Comparison of ENCODE assay signal across 19 cellular contexts in genomic region chr10:79003183-79004100, GRCh38.
DNase-seq lines count a peak whose midpoint lies in the region; TF ChIP-seq lines count a peak whose summit lies in the region.
"Had no signal": no experiment of that assay in that cellular context is flagged by ENCODE, and none has a peak within 500 bp of the region (broad histone marks: within the 10 kb centered on the region; RNA-seq: fewer than 3 reads in every experiment).

No MANE protein-coding gene starts in this region.

- no peak overlapping the region for H3K27ac Mint-ChIP-seq in endothelial cell (ENCODE audit: unreplicated experiment)
- H3K27ac Mint-ChIP-seq: activated CD4-positive, alpha-beta T cell treated with anti-CD3 and anti-CD28 coated beads for 36 hours; activated naive CD8-positive, alpha-beta T cell treated with anti-CD3 and anti-CD28 coated beads for 36 hours; HFFc6; T-helper 17 cell had no signal

- DNase-seq in DMS79 (lab: John Stamatoyannopoulos, UW) = peak; percentile 22
- peak; percentile 78 for DNase-seq in SK-N-DZ (ENCODE audit: low spot score)
- DNase-seq in glomerular visceral epithelial cell (ENCODE audit: extremely low spot score) = peak; percentile 44
- peak; percentile 67 for DNase-seq in myocyte (ENCODE audit: low read depth)
- no peak for DNase-seq in islet precursor cell
- DNase-seq in endothelial cell (ENCODE audit: low spot score) = no peak
- DNase-seq in posterior cingulate gyrus = no peak
- DNase-seq in activated naive CD4-positive, alpha-beta T cell treated with Interleukin-2 at 50 U/mL for 16 hours = no peak
- DNase-seq: ACHN; activated CD4-positive, alpha-beta T cell treated with anti-CD3 and anti-CD28 coated beads for 36 hours; activated naive CD8-positive, alpha-beta T cell treated with anti-CD3 and anti-CD28 coated beads for 36 hours; HFFc6; NCI-H146; NCI-H748 treated with DMSO at 0.1 percent for 48 hours; retina; RPMI8226; stimulated activated CD4-positive, alpha-beta T cell treated with anti-CD3 and anti-CD28 coated beads, Interleukin-2, amount 100 ng/mL, for 48 hours; T-helper 17 cell; tibial artery had no signal

- no peaks in the 10 kb centered on the region for H3K9me3 Mint-ChIP-seq in endothelial cell (ENCODE audit: unreplicated experiment)
- H3K9me3 Mint-ChIP-seq: activated naive CD8-positive, alpha-beta T cell treated with anti-CD3 and anti-CD28 coated beads for 36 hours; HFFc6 had no signal

- intact Hi-C loops in posterior cingulate gyrus (cut with DNase I) = no loop called here

- H3K27me3 Mint-ChIP-seq in endothelial cell (ENCODE audit: unreplicated experiment) = peaks cover 6% of the 10 kb centered on the region
- H3K27me3 Mint-ChIP-seq: activated CD4-positive, alpha-beta T cell treated with anti-CD3 and anti-CD28 coated beads for 36 hours; activated naive CD8-positive, alpha-beta T cell treated with anti-CD3 and anti-CD28 coated beads for 36 hours had no signal

- peaks cover 3% of the 10 kb centered on the region for H3K36me3 Mint-ChIP-seq in endothelial cell (ENCODE audit: low read depth, unreplicated experiment)
- H3K36me3 Mint-ChIP-seq: activated naive CD8-positive, alpha-beta T cell treated with anti-CD3 and anti-CD28 coated beads for 36 hours had no signal

- no peak overlapping the region for H3K4me3 Mint-ChIP-seq in endothelial cell (ENCODE audit: unreplicated experiment)
- H3K4me3 Mint-ChIP-seq: activated CD4-positive, alpha-beta T cell treated with anti-CD3 and anti-CD28 coated beads for 36 hours; activated naive CD8-positive, alpha-beta T cell treated with anti-CD3 and anti-CD28 coated beads for 36 hours; HFFc6; T-helper 17 cell had no signal

- TF ChIP-seq CTCF in endothelial cell (IDR thresholded peaks at IDR 0.05; ENCODE audit: unreplicated experiment) = no peak

- peaks cover 19% of the 10 kb centered on the region for H3K4me1 Mint-ChIP-seq in endothelial cell (ENCODE audit: unreplicated experiment)

Comparison
In these comparisons a context has a peak if more than half of its experiments do, and no peak if none do; other contexts are left out.
1. DNase-seq: peak in DMS79 (single experiment), SK-N-DZ (single experiment), glomerular visceral epithelial cell (single experiment) and myocyte (single experiment); none in islet precursor cell (single experiment), endothelial cell (single experiment), posterior cingulate gyrus (0 of 10) and activated naive CD4-positive, alpha-beta T cell treated with Interleukin-2 at 50 U/mL for 16 hours (single experiment).